In the genomic region with DNA sequence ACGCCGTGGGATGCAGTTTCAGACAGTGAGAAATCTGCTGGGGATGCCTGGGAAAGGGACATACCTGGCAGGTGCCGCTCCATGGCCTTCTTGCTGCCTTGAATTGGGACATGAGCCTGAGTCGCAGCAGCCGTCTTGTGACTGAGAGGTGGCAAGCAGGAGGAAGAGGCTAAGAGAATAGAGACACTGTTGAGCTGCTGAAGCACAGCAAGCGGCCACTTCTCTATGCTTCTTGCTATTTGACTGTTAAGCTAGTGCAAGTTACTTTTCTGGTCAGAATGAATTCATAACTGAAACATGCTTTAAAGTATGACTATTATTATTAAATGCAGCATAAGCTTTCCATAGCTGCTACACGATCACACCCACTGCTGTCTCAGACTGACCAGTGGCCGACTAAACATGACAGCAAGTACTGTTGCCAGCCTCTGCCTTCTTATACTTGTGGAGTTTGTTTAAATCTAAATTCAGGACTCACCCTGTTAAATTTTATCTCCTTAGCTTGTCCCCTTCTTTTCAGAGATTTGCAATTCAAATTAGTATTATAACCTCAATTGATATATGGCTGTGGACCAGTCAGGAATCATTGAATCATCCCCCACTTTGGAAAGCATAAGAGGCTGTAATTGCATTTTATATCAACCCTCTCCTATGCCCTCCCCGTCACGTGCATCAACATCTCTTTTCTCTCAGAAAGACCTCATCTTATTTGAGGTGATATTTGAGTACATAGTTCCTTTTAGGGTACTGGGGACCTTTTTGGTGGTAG, we compare ENCODE assay signal across 9 cellular contexts. TPM values are rescaled to one million over a fixed set of nuclear protein-coding genes. Genes with fewer than 3 reads are reported as not detected.
DNase-seq lines count a peak whose midpoint lies in the region; ATAC-seq, FAIRE-seq and TF ChIP-seq lines count a peak whose summit lies in the region.
"Had no signal": no experiment of that assay in that cellular context is flagged by ENCODE, and none has a peak within 500 bp of the region (broad histone marks: within the 10 kb centered on the region; RNA-seq: fewer than 3 reads in every experiment).

No MANE protein-coding gene starts in this region.

- no peaks in the 10 kb centered on the region for H3K36me3 ChIP-seq in K562 (ENCODE audit: control insufficient read depth, insufficient read depth, low read length)

- no peak for TF ChIP-seq RAD21 in K562 (CRISPR knock-in tag; conservative IDR thresholded peaks at IDR 0.05 in 1 of 2, IDR thresholded peaks at IDR 0.05 in 1 of 2)

- CTCF ChIA-PET in K562 (lab: Yijun Ruan, JAX; ENCODE audit: low intra/inter-chr PET ratio), result no interaction called here

- H3K9me1 ChIP-seq in K562 (ENCODE audit: control insufficient read depth, insufficient read depth, low read length), result no peaks in the 10 kb centered on the region

- H3K4me1 Mint-ChIP-seq in progenitor cell of endocrine pancreas (ENCODE audit: low read depth), result peaks cover 2% of the 10 kb centered on the region

- FAIRE-seq in K562 (lab: Jason Lieb, UNC), result no peak

- H2AFZ ChIP-seq in K562 (ENCODE audit: low read depth, low read length), result no peak overlapping the region

- H3K9ac ChIP-seq in K562 (ENCODE audit: insufficient read depth in 1 of 2, low read depth in 2 of 2, low read length in 2 of 2), result no peak overlapping the region
- H3K9ac ChIP-seq: SK-N-SH had no signal

- H3K4me2 ChIP-seq in K562 (ENCODE audit: insufficient read depth, low read length), result no peak overlapping the region
- H3K4me2 ChIP-seq: SK-N-SH had no signal

- DNase-seq in GM20000 (ENCODE audit: low spot score), result peak; percentile 51
- no peak for DNase-seq in K562 (ENCODE audit: extremely low read depth in 1 of 4, low spot score in 3 of 4)
- no peak for DNase-seq in mucosa of gallbladder (ENCODE audit: low spot score)
- no peak for DNase-seq in progenitor cell of endocrine pancreas (ENCODE audit: low spot score, unreplicated experiment)
- no peak for DNase-seq in mesenteric fat pad (ENCODE audit: low spot score)
- no peak for DNase-seq in left cardiac atrium
- DNase-seq: SK-N-SH had no signal

- H3K27me3 ChIP-seq in K562 (ENCODE audit: control insufficient read depth in 2 of 2, insufficient read depth in 2 of 2, low read length in 2 of 2), result no peaks in the 10 kb centered on the region

- in situ Hi-C loops in K562 (cut with MboI), result no loop called here

- TF ChIP-seq POLR2A in K562 (conservative IDR thresholded peaks at IDR 0.05), result no peak

- no peak overlapping the region for H3K4me3 ChIP-seq in K562

- no peak overlapping the region for H3K4me3 Mint-ChIP-seq in progenitor cell of endocrine pancreas (ENCODE audit: low read depth)

- peaks cover 10 to 12% of the 10 kb centered on the region in 2 experiments for H3K4me1 ChIP-seq in K562 (replicated peaks in 1 of 2; ENCODE audit: control insufficient read depth in 2 of 2, insufficient read depth in 2 of 2, low read length in 2 of 2)

- no peaks in the 10 kb centered on the region for H3K9me3 ChIP-seq in K562 (replicated peaks; ENCODE audit: control insufficient read depth, insufficient read depth, low read depth, low read length)
- H3K9me3 ChIP-seq: SK-N-SH had no signal

- no peaks in the 10 kb centered on the region for H3K9me3 Mint-ChIP-seq in progenitor cell of endocrine pancreas (ENCODE audit: low read depth)

- 40% methylated on average over 10 of the region's 10 CpGs for WGBS in K562 (ENCODE audit: insufficient coverage, low coverage, missing lambda C conversion rate)

- ATAC-seq in GM18502 (IDR thresholded peaks at IDR 0.05; ENCODE audit: poor library complexity, unreplicated experiment), result peak; percentile 46
- ATAC-seq in HG03103 (IDR thresholded peaks at IDR 0.05; ENCODE audit: low read depth, unreplicated experiment), result peak; percentile 41
- no peak for ATAC-seq in K562
- no peak for ATAC-seq in left cardiac atrium

- TF ChIP-seq EP300 in K562 (IDR thresholded peaks at IDR 0.05; ENCODE audit: low read length), result no peak

- POLR2A ChIA-PET in K562 (lab: Yijun Ruan, JAX), result no interaction called here

- H3K27me3 Mint-ChIP-seq in progenitor cell of endocrine pancreas, result peaks cover 24% of the 10 kb centered on the region

- intact Hi-C loops in K562 (cut with micrococcal nuclease) (no loop called here), left cardiac atrium (cut with DNase I) (no loop called here)

- no peaks in the 10 kb centered on the region for H3K79me2 ChIP-seq in K562 (ENCODE audit: control insufficient read depth, insufficient read depth, low read length)

- no peaks in the 10 kb centered on the region for H4K20me1 ChIP-seq in K562 (replicated peaks; ENCODE audit: control insufficient read depth, insufficient read depth, low read length)

- H3K27ac ChIP-seq in K562 (ENCODE audit: extremely low read depth, low read depth, low read length), result no peak overlapping the region

- H3K36me3 Mint-ChIP-seq in progenitor cell of endocrine pancreas (ENCODE audit: insufficient read depth), result no peaks in the 10 kb centered on the region

- BruUV-seq in K562 (replicated peaks; lab: Mats Ljungman, UMichigan), result no TSS peak

- TF ChIP-seq CTCF in GM20000 (IDR thresholded peaks at IDR 0.05; ENCODE audit: extremely low read depth, missing control alignments) (no peak), K562 (IDR thresholded peaks at IDR 0.05 in 2 of 3, conservative IDR thresholded peaks at IDR 0.05 in 1 of 3; ENCODE audit: insufficient read depth in 2 of 3, low read depth in 1 of 3, low read length in 3 of 3) (no peak), progenitor cell of endocrine pancreas (IDR thresholded peaks at IDR 0.05; ENCODE audit: unreplicated experiment) (no peak)

- no peak overlapping the region for H3K27ac Mint-ChIP-seq in progenitor cell of endocrine pancreas

TF ChIP-seq in K562, 482 proteins besides CTCF, POLR2A, EP300 and RAD21:
- TF ChIP-seq TBP (optimal IDR thresholded peaks at IDR 0.05; ENCODE audit: low read depth, low read length), result peak; percentile 34
- TF ChIP-seq, protein P1, sequence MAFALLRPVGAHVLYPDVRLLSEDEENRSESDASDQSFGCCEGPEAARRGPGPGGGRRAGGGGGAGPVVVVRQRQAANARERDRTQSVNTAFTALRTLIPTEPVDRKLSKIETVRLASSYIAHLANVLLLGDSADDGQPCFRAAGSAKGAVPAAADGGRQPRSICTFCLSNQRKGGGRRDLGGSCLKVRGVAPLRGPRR (CRISPR knock-in tag; IDR thresholded peaks at IDR 0.05), result no peak
TF ChIP-seq in K562: peak in this region for 1.

RNA-seq across cellular contexts. Expression of a gene that starts 24.8 kb away (rescaled TPM):
- 7.8 and 10.5 TPM in 2 replicates for total RNA-seq in K562 (2011; cell fraction: chromatin; rRNA removed; ENCODE audit: low replicate concordance)
- total RNA-seq in K562 (2011; cell fraction: nucleolus; rRNA removed), result 3.7 and 4.2 TPM in 2 replicates
- total RNA-seq in K562 (2011; cell fraction: nucleoplasm; rRNA removed), result 6.9 and 7.2 TPM in 2 replicates
- total RNA-seq in K562 (2014; rRNA removed) (14.0 and 14.3 TPM in 2 replicates), K562 (2014; rRNA removed; fragmentation: Illumina TruSeq; extraction: Trizol) (23.6 and 25.3 TPM in 2 replicates), K562 (2015; rRNA removed; fragmentation: Illumina TruSeq; extraction: Trizol) (15.2 and 15.9 TPM in 2 replicates), K562 (2021) (22.2 and 22.6 TPM in 2 replicates), mucosa of gallbladder (63.1 TPM), progenitor cell of endocrine pancreas (6.3 and 6.4 TPM in 2 replicates), mesenteric fat pad (1,386 TPM), left cardiac atrium (100 to 1,000 TPM; 297 to 380 TPM)
- polyA plus RNA-seq in K562 (2011; rRNA removed) (6.7 and 21.8 TPM in 2 replicates), K562 (2014; fragmentation: Illumina TruSeq; extraction: Trizol) (24.1 and 24.4 TPM in 2 replicates), K562 (2014; fragmentation: Nextera tagmentation; extraction: Ambion mirVana) (10 to 100 TPM; 10.2 to 11.3 TPM), K562 (2014; rRNA removed) (15.0 TPM in 2 replicates)
- 2.9 and 11.7 TPM in 2 replicates for polyA plus RNA-seq in K562 (2011; cell fraction: cytosol; rRNA removed)
- polyA plus RNA-seq in K562 (2011; cell fraction: nucleus; rRNA removed), result 5.2 and 22.6 TPM in 2 replicates
- 13.0 and 38.4 TPM in 2 replicates for polyA plus RNA-seq in K562 (2012)
- polyA minus RNA-seq in K562 (2011; rRNA and poly(A)+ RNA removed), result 9.4 and 28.7 TPM in 2 replicates
- polyA minus RNA-seq in K562 (2011; cell fraction: cytosol; rRNA and poly(A)+ RNA removed), result 4.5 and 25.5 TPM in 2 replicates
- polyA minus RNA-seq in K562 (2011; cell fraction: nucleus; rRNA and poly(A)+ RNA removed), result 2.6 and 14.3 TPM in 2 replicates

Comparison
In these comparisons a context has a peak if more than half of its experiments do, and no peak if none do; other contexts are left out.
1. ATAC-seq: peak in GM18502 (single experiment) and HG03103 (single experiment); none in K562 (single experiment) and left cardiac atrium (0 of 2).